In genomic region chr3:52685705-52686691, GRCh38 we compare ENCODE assay signal across 1 cellular context.
TF ChIP-seq lines count a peak whose summit lies in the region.

TSS of gene GNL3 (plus strand) at chr3:52686032. CDS start at chr3:52686093, 61 bp downstream.
TSS of gene PBRM1 (minus strand) at chr3:52685913.

TF ChIP-seq in K562, 482 proteins besides CTCF, POLR2A, EP300 and RAD21 (continued from another document and continues in another):
- TF ChIP-seq C11orf30 (IDR thresholded peaks at IDR 0.05; ENCODE audit: low read depth) (0 out of 2 replicates have a peak, but pooled peaks have one; percentile 27), ZNF740 (CRISPR knock-in tag; IDR thresholded peaks at IDR 0.05) (peak; percentile 28; the same call in 1 of the 2 replicates), ZNF740 (tag; IDR thresholded peaks at IDR 0.05) (no peak), CREB1 (IDR thresholded peaks at IDR 0.05) (peak; percentile 81), CREB1 (CRISPR knock-in tag; IDR thresholded peaks at IDR 0.05) (peak; percentile 86), E2F8 (IDR thresholded peaks at IDR 0.05; ENCODE audit: low read depth, partially characterized antibody) (peak; percentile 67), AFF1 (IDR thresholded peaks at IDR 0.05; ENCODE audit: low read depth in 1 of 2, partially characterized antibody in 2 of 2) (no peak), THAP7 (CRISPR knock-in tag; IDR thresholded peaks at IDR 0.05) (no peak), NCOR1 (IDR thresholded peaks at IDR 0.05) (no peak), GTF3C2 (IDR thresholded peaks at IDR 0.05; ENCODE audit: borderline replicate concordance, extremely low read depth, insufficient read length) (no peak), EWSR1 (IDR thresholded peaks at IDR 0.05; ENCODE audit: borderline replicate concordance, low read depth, partially characterized antibody) (no peak), NR4A1 (CRISPR knock-in tag; IDR thresholded peaks at IDR 0.05) (no peak), NR4A1 (tag; IDR thresholded peaks at IDR 0.05) (no peak), KDM5B (IDR thresholded peaks at IDR 0.05; ENCODE audit: insufficient replicate concordance, low read depth, low read length) (peak; percentile 76), SP1 (CRISPR knock-in tag; IDR thresholded peaks at IDR 0.05) (peak; percentile 50; the same call in 1 of the 2 replicates), UBTF (IDR thresholded peaks at IDR 0.05; ENCODE audit: borderline replicate concordance in 1 of 2, low read depth in 2 of 2, low read length in 2 of 2) (no peak), CREB5 (CRISPR knock-in tag; IDR thresholded peaks at IDR 0.05) (no peak), HNRNPLL (IDR thresholded peaks at IDR 0.05; ENCODE audit: low read depth, low read length, poor library complexity, severe bottlenecking) (peak; percentile 98), GMEB1 (CRISPR knock-in tag; IDR thresholded peaks at IDR 0.05) (peak; percentile 99), ZBED1 (IDR thresholded peaks at IDR 0.05) (0 out of 2 replicates have a peak, but pooled peaks have one; percentile 24), ZNF146 (CRISPR knock-in tag; IDR thresholded peaks at IDR 0.05; ENCODE audit: unreplicated experiment) (no peak), ARID2 (IDR thresholded peaks at IDR 0.05) (no peak), PKNOX1 (IDR thresholded peaks at IDR 0.05) (peak; percentile 48), ESRRA (IDR thresholded peaks at IDR 0.05; ENCODE audit: borderline replicate concordance, low read depth) (peak; percentile 32; the same call in 1 of the 2 replicates), TEAD1 (CRISPR knock-in tag; IDR thresholded peaks at IDR 0.05) (peak in 1 of 2 experiments; percentile 82; a peak in 2 of 4 replicates), ZNF57 (CRISPR knock-in tag; IDR thresholded peaks at IDR 0.05) (no peak), USF2 (CRISPR knock-in tag; IDR thresholded peaks at IDR 0.05) (peak; percentile 46; the same call in 1 of the 2 replicates), RBM14 (IDR thresholded peaks at IDR 0.05; ENCODE audit: borderline replicate concordance, insufficient read depth, low read depth, low read length) (no peak), RCOR1 (IDR thresholded peaks at IDR 0.05; ENCODE audit: borderline replicate concordance in 1 of 2, low read depth in 2 of 2, low read length in 2 of 2) (no peak), MAZ (CRISPR knock-in tag; conservative IDR thresholded peaks at IDR 0.05 in 1 of 2, IDR thresholded peaks at IDR 0.05 in 1 of 2) (peak; percentile 86 to 94), SIN3B (IDR thresholded peaks at IDR 0.05; ENCODE audit: low read depth) (peak; percentile 65), TBP (optimal IDR thresholded peaks at IDR 0.05; ENCODE audit: low read depth, low read length) (peak; percentile 94), YY1 (IDR thresholded peaks at IDR 0.05; ENCODE audit: borderline replicate concordance in 1 of 3, control insufficient read depth in 1 of 3, extremely low read depth in 1 of 3, insufficient read depth in 3 of 3, insufficient read length in 1 of 3, insufficient replicate concordance in 2 of 3, low read depth in 1 of 3, low read length in 2 of 3) (peak in 2 of 3 experiments; percentile 3 to 35), ZNF431 (CRISPR knock-in tag; IDR thresholded peaks at IDR 0.05) (no peak), CTBP1 (IDR thresholded peaks at IDR 0.05; ENCODE audit: borderline replicate concordance) (peak; percentile 92), ZC3H11A (IDR thresholded peaks at IDR 0.05; ENCODE audit: low read depth, low read length) (no peak), ZBTB43 (CRISPR knock-in tag; IDR thresholded peaks at IDR 0.05) (no peak), ELF1 (tag; IDR thresholded peaks at IDR 0.05) (peak; percentile 58; the same call in 1 of the 2 replicates)
